Comparison of ENCODE assay signal across 24 cellular contexts in genomic region chr9:117543089-117543488, GRCh38.
"Had no signal": no experiment of that assay in that cellular context is flagged by ENCODE, and none has a peak within 500 bp of the region (broad histone marks: within the 10 kb centered on the region; RNA-seq: fewer than 3 reads in every experiment).

No MANE protein-coding gene starts in this region.

- H3K4me3 Mint-ChIP-seq: activated CD4-positive, alpha-beta memory T cell treated with anti-CD3 and anti-CD28 coated beads, Interleukin-2, amount 10 ng/mL, durations not matched to agents 7 days and 5 days; activated CD4-positive, alpha-beta T cell treated with anti-CD3 and anti-CD28 coated beads, Interleukin-2, amount 10 ng/mL, durations not matched to agents 7 days and 5 days; activated naive CD4-positive, alpha-beta T cell treated with anti-CD3 and anti-CD28 coated beads, Interleukin-2, amount 10 ng/mL, durations not matched to agents 7 days and 5 days; activated naive CD8-positive, alpha-beta T cell treated with anti-CD3 and anti-CD28 coated beads, Interleukin-2, amount 10 ng/mL, durations not matched to agents 7 days and 5 days; activated T-cell treated with anti-CD3 and anti-CD28 coated beads, Interleukin-2, amount 50 U/mL, for 24 hours; brain; effector memory CD8-positive, alpha-beta T cell; natural killer cell treated with Interleukin-12 subunit alpha and Interleukin-12 subunit beta and Interleukin-15 and Interleukin-18, amount 100 ng/mL, for 72 hours had no signal

- H3K9me3 Mint-ChIP-seq: activated CD4-positive, alpha-beta memory T cell treated with anti-CD3 and anti-CD28 coated beads, Interleukin-2, amount 10 ng/mL, durations not matched to agents 7 days and 5 days; activated CD4-positive, alpha-beta T cell treated with anti-CD3 and anti-CD28 coated beads, Interleukin-2, amount 10 ng/mL, durations not matched to agents 7 days and 5 days; brain; effector memory CD8-positive, alpha-beta T cell had no signal

- ATAC-seq: effector memory CD8-positive, alpha-beta T cell; gastroesophageal sphincter; left ventricle myocardium superior; mucosa of descending colon; natural killer cell treated with Interleukin-12 subunit alpha and Interleukin-12 subunit beta and Interleukin-15 and Interleukin-18, amount 100 ng/mL, for 72 hours; sciatic nerve; stimulated activated naive CD8-positive, alpha-beta T cell treated with anti-CD3 and anti-CD28 coated beads, Interleukin-15, Interleukin-2, amounts not matched to agents 100 U/mL and 50 U/mL, for 24 hours had no signal

- H3K36me3 Mint-ChIP-seq: activated naive CD4-positive, alpha-beta T cell treated with anti-CD3 and anti-CD28 coated beads, Interleukin-2, amount 10 ng/mL, durations not matched to agents 7 days and 5 days; activated naive CD8-positive, alpha-beta T cell treated with anti-CD3 and anti-CD28 coated beads, Interleukin-2, amount 10 ng/mL, durations not matched to agents 7 days and 5 days; brain; natural killer cell treated with Interleukin-12 subunit alpha and Interleukin-12 subunit beta and Interleukin-15 and Interleukin-18, amount 100 ng/mL, for 72 hours had no signal

- H3K4me1 Mint-ChIP-seq: activated CD4-positive, alpha-beta memory T cell treated with anti-CD3 and anti-CD28 coated beads, Interleukin-2, amount 10 ng/mL, durations not matched to agents 7 days and 5 days had no signal

- H3K27me3 Mint-ChIP-seq: activated CD4-positive, alpha-beta memory T cell treated with anti-CD3 and anti-CD28 coated beads, Interleukin-2, amount 10 ng/mL, durations not matched to agents 7 days and 5 days; activated CD4-positive, alpha-beta T cell treated with anti-CD3 and anti-CD28 coated beads, Interleukin-2, amount 10 ng/mL, durations not matched to agents 7 days and 5 days; activated naive CD4-positive, alpha-beta T cell treated with anti-CD3 and anti-CD28 coated beads, Interleukin-2, amount 10 ng/mL, durations not matched to agents 7 days and 5 days; activated T-cell treated with anti-CD3 and anti-CD28 coated beads, Interleukin-2, amount 50 U/mL, for 24 hours; effector memory CD8-positive, alpha-beta T cell; natural killer cell treated with Interleukin-12 subunit alpha and Interleukin-12 subunit beta and Interleukin-15 and Interleukin-18, amount 100 ng/mL, for 72 hours had no signal

- H3K27ac Mint-ChIP-seq: activated CD4-positive, alpha-beta memory T cell treated with anti-CD3 and anti-CD28 coated beads, Interleukin-2, amount 10 ng/mL, durations not matched to agents 7 days and 5 days; activated CD4-positive, alpha-beta T cell treated with anti-CD3 and anti-CD28 coated beads, Interleukin-2, amount 10 ng/mL, durations not matched to agents 7 days and 5 days; activated naive CD4-positive, alpha-beta T cell treated with anti-CD3 and anti-CD28 coated beads, Interleukin-2, amount 10 ng/mL, durations not matched to agents 7 days and 5 days; activated naive CD8-positive, alpha-beta T cell treated with anti-CD3 and anti-CD28 coated beads, Interleukin-2, amount 10 ng/mL, durations not matched to agents 7 days and 5 days; activated T-cell treated with anti-CD3 and anti-CD28 coated beads, Interleukin-2, amount 50 U/mL, for 24 hours; brain; effector memory CD8-positive, alpha-beta T cell; natural killer cell treated with Interleukin-12 subunit alpha and Interleukin-12 subunit beta and Interleukin-15 and Interleukin-18, amount 100 ng/mL, for 72 hours had no signal

- DNase-seq: activated CD4-positive, alpha-beta memory T cell treated with anti-CD3 and anti-CD28 coated beads, Interleukin-2, amount 10 ng/mL, durations not matched to agents 7 days and 5 days; activated CD4-positive, alpha-beta T cell treated with anti-CD3 and anti-CD28 coated beads, Interleukin-2, amount 10 ng/mL, durations not matched to agents 7 days and 5 days; activated CD4-positive, CD25-positive, alpha-beta regulatory T cell treated with anti-CD3 and anti-CD28 coated beads, Interleukin-2, amount 50 U/mL, for 72 hours; activated CD8-positive, alpha-beta memory T cell treated with anti-CD3 and anti-CD28 coated beads, Interleukin-2, amount 50 U/mL, for 48 hours; activated gamma-delta T cell; activated naive CD4-positive, alpha-beta T cell treated with anti-CD3 and anti-CD28 coated beads, Interleukin-2, amount 10 ng/mL, durations not matched to agents 7 days and 5 days; activated naive CD8-positive, alpha-beta T cell treated with anti-CD3 and anti-CD28 coated beads, Interleukin-2, amount 10 ng/mL, durations not matched to agents 7 days and 5 days; activated T-cell treated with anti-CD3 and anti-CD28 coated beads, Interleukin-2, amount 50 U/mL, for 24 hours; cortex of kidney; effector memory CD8-positive, alpha-beta T cell; islet precursor cell; left ventricle myocardium superior; mucosa of descending colon; posterior cingulate gyrus; stimulated activated CD4-positive, alpha-beta T cell treated with anti-CD3 and anti-CD28 coated beads, Interleukin-12 subunit alpha, Interleukin-12 subunit beta, amount 100 ng/mL, for 4 hours; stimulated activated CD4-positive, alpha-beta T cell treated with anti-CD3 and anti-CD28 coated beads, Interleukin-4, amount 100 ng/mL, for 1 hour; stimulated activated naive CD8-positive, alpha-beta T cell treated with anti-CD3 and anti-CD28 coated beads, Interleukin-15, Interleukin-2, amounts not matched to agents 100 U/mL and 50 U/mL, for 24 hours; T-helper 9 cell; testis; transverse colon had no signal
